Comparison of ENCODE assay signal across 17 cellular contexts in the genomic region with DNA sequence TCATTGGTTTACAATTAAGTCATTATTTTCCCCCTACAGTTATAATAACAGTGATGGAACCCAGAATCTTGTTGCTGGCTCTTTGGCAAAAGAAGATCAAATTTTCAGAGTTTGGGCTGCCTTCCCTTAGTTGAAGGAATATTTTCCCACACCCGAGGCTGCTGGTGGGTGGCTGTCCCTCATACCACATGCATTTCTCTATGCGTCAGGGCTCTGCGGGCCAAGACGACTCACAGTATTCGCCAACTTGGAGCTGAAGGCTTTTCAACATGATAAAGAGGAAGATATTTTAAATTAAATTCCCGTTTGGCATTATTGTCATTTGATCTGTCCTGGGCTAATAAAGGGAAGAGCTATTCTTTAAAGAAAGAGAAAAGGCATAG.
DNase-seq lines count a peak whose midpoint lies in the region; ATAC-seq, FAIRE-seq and TF ChIP-seq lines count a peak whose summit lies in the region.
"Had no signal": no experiment of that assay in that cellular context is flagged by ENCODE, and none has a peak within 500 bp of the region (broad histone marks: within the 10 kb centered on the region; RNA-seq: fewer than 3 reads in every experiment).

No MANE protein-coding gene starts in this region.

- CTCF ChIA-PET in A673 (lab: Charles Lee), result no interaction called here

- WGBS in esophagus squamous epithelium, 2 donors, result 59 to 74% methylated on average over 6 of the region's 6 CpGs
- 46 to 63% methylated on average over 6 of the region's 6 CpGs for WGBS in transverse colon (ENCODE audit: low coverage in 1 of 2), 2 donors

- peak overlapping the region; percentile 66 to 87 (median 76) for H3K27ac ChIP-seq in esophagus squamous epithelium
- H3K27ac ChIP-seq in transverse colon, result peak overlapping the region in 3 of 4 donors; percentile 9 to 47 (median 46)
- H3K27ac ChIP-seq in A673 (ENCODE audit: low read depth, low read length, poor library complexity, severe bottlenecking), result no peak overlapping the region
- H3K27ac ChIP-seq: body of pancreas, RWPE1 had no signal

- H3K27me3 ChIP-seq in esophagus squamous epithelium (no peaks in the 10 kb centered on the region), transverse colon (no peaks in the 10 kb centered on the region), A673 (replicated peaks; ENCODE audit: insufficient read depth, low read depth, low read length, poor library complexity) (no peaks in the 10 kb centered on the region)
- H3K27me3 ChIP-seq: body of pancreas had no signal

- H3K36me3 Mint-ChIP-seq in HFFc6 (ENCODE audit: low read depth), result no peaks in the 10 kb centered on the region
- no peaks in the 10 kb centered on the region for H3K36me3 Mint-ChIP-seq in stimulated activated naive B cell treated with anti-CD40 and anti-IgM and Interleukin-4, amounts not matched to agents 10 μg/mL and 1 μg/mL and 100 μg/mL, for 72 hours

- H3K36me3 ChIP-seq in esophagus squamous epithelium (no peaks in the 10 kb centered on the region), transverse colon (no peaks in the 10 kb centered on the region), A673 (ENCODE audit: insufficient read depth, low read length, poor library complexity, severe bottlenecking) (no peaks in the 10 kb centered on the region)

- no peaks in the 10 kb centered on the region; the same call in 1 of the 2 replicates for H3K27me3 Mint-ChIP-seq in HFFc6 (ENCODE audit: insufficient read depth)
- H3K27me3 Mint-ChIP-seq in stimulated activated naive B cell treated with anti-CD40 and anti-IgM and Interleukin-4, amounts not matched to agents 10 μg/mL and 1 μg/mL and 100 μg/mL, for 72 hours, result peaks cover 10 to 24% of the 10 kb centered on the region in 2 donors
- H3K27me3 Mint-ChIP-seq: progenitor cell of endocrine pancreas had no signal

- peaks cover 21 to 64% (median 34%) of the 10 kb centered on the region in 3 donors for H3K4me1 ChIP-seq in esophagus squamous epithelium
- H3K4me1 ChIP-seq in transverse colon, result peaks cover 0 to 25% (median 3%) of the 10 kb centered on the region in 4 donors
- no peaks in the 10 kb centered on the region for H3K4me1 ChIP-seq in A673 (ENCODE audit: insufficient read depth, low read length, poor library complexity, severe bottlenecking)
- H3K4me1 ChIP-seq: body of pancreas had no signal

- peaks cover 43% of the 10 kb centered on the region for H3K4me1 Mint-ChIP-seq in HFFc6 (ENCODE audit: low read depth)
- H3K4me1 Mint-ChIP-seq in stimulated activated naive B cell treated with anti-CD40 and anti-IgM and Interleukin-4, amounts not matched to agents 10 μg/mL and 1 μg/mL and 100 μg/mL, for 72 hours, result no peaks in the 10 kb centered on the region

- TF ChIP-seq POLR2A in esophagus squamous epithelium (IDR thresholded peaks at IDR 0.05) (no peak), transverse colon (IDR thresholded peaks at IDR 0.05) (no peak)

- in situ Hi-C loops in transverse colon (cut with MboI; ENCODE audit: low pct_ligation_motif_present in 1 of 4, low pct_unique_long_range_greater_than_20kb in 1 of 4, low sequenced_read_pairs in 3 of 4), result no loop called here

- H3K9me3 Mint-ChIP-seq in HFFc6, result no peaks in the 10 kb centered on the region
- no peaks in the 10 kb centered on the region for H3K9me3 Mint-ChIP-seq in stimulated activated naive B cell treated with anti-CD40 and anti-IgM and Interleukin-4, amounts not matched to agents 10 μg/mL and 1 μg/mL and 100 μg/mL, for 72 hours
- H3K9me3 Mint-ChIP-seq: stimulated activated naive CD8-positive, alpha-beta T cell treated with anti-CD3 and anti-CD28 coated beads, Interleukin-15, Interleukin-2, amounts not matched to agents 100 ng/mL and 50 ng/mL, for 24 hours had no signal

- DNase-seq in HFFc6 (peak; percentile 64), esophagus squamous epithelium (lab: John Stamatoyannopoulos, UW) (no peak), mucosa of gallbladder (ENCODE audit: low spot score) (peak; percentile 25), transverse colon (no peak), A673 (ENCODE audit: low spot score) (no peak), NOMO-1 treated with DMSO at 0.1 percent for 48 hours (lab: John Stamatoyannopoulos, UW; ENCODE audit: unreplicated experiment) (no peak), frontal cortex (ENCODE audit: low spot score in 2 of 2) (no peak)
- DNase-seq in stimulated activated naive B cell treated with anti-CD40 and anti-IgM and Interleukin-4, amounts not matched to agents 10 μg/mL and 1 μg/mL and 100 μg/mL, for 72 hours, result no peak
- DNase-seq: body of pancreas; NCI-H1105 treated with DMSO at 0.1 percent for 48 hours; NCI-H524; stimulated activated CD4-positive, alpha-beta T cell treated with anti-CD3 and anti-CD28 coated beads, Interleukin-4, amount 100 ng/mL, for 24 hours; T1000 had no signal

- intact Hi-C loops in esophagus squamous epithelium (cut with DNase I), result no loop called here
- intact Hi-C loops in transverse colon (cut with DNase I; ENCODE audit: low total_unique reads), result no loop called here
- intact Hi-C loops in A673 (cut with micrococcal nuclease; ENCODE audit: unreplicated experiment), result no loop called here

- no peak for FAIRE-seq in frontal cortex (lab: Jason Lieb, UNC)
- FAIRE-seq: HepG2 had no signal

- H3K4me3 ChIP-seq in esophagus squamous epithelium, result no peak overlapping the region
- H3K4me3 ChIP-seq in transverse colon, result no peak overlapping the region
- no peak overlapping the region for H3K4me3 ChIP-seq in A673 (ENCODE audit: low read depth, low read length, poor library complexity, severe bottlenecking)
- H3K4me3 ChIP-seq: body of pancreas had no signal

- TF ChIP-seq CTCF in HFFc6 (IDR thresholded peaks at IDR 0.05), result no peak
- TF ChIP-seq CTCF in esophagus squamous epithelium (IDR thresholded peaks at IDR 0.05), result no peak
- no peak for TF ChIP-seq CTCF in transverse colon (IDR thresholded peaks at IDR 0.05)
- no peak for TF ChIP-seq CTCF in A673 (conservative IDR thresholded peaks at IDR 0.05; ENCODE audit: low read depth, low read length)

- H3K27ac Mint-ChIP-seq in HFFc6, result peak overlapping the region; percentile 89
- no peak overlapping the region for H3K27ac Mint-ChIP-seq in stimulated activated naive B cell treated with anti-CD40 and anti-IgM and Interleukin-4, amounts not matched to agents 10 μg/mL and 1 μg/mL and 100 μg/mL, for 72 hours
- H3K27ac Mint-ChIP-seq: progenitor cell of endocrine pancreas; stimulated activated naive CD8-positive, alpha-beta T cell treated with anti-CD3 and anti-CD28 coated beads, Interleukin-15, Interleukin-2, amounts not matched to agents 100 ng/mL and 50 ng/mL, for 24 hours had no signal

- H3K4me3 Mint-ChIP-seq in HFFc6, result peak overlapping the region; percentile 63
- no peak overlapping the region for H3K4me3 Mint-ChIP-seq in stimulated activated naive B cell treated with anti-CD40 and anti-IgM and Interleukin-4, amounts not matched to agents 10 μg/mL and 1 μg/mL and 100 μg/mL, for 72 hours
- H3K4me3 Mint-ChIP-seq: stimulated activated naive CD8-positive, alpha-beta T cell treated with anti-CD3 and anti-CD28 coated beads, Interleukin-15, Interleukin-2, amounts not matched to agents 100 ng/mL and 50 ng/mL, for 24 hours had no signal

- no peak for ATAC-seq in stimulated activated naive B cell treated with anti-CD40 and anti-IgM and Interleukin-4, amounts not matched to agents 10 μg/mL and 1 μg/mL and 100 μg/mL, for 72 hours (replicated peaks)
- ATAC-seq: body of pancreas, HepG2 had no signal

- no TSS peak for BruUV-seq in A673 (replicated peaks; lab: Mats Ljungman, UMichigan)

- H3K9me3 ChIP-seq in esophagus squamous epithelium (no peaks in the 10 kb centered on the region), transverse colon (no peaks in the 10 kb centered on the region), A673 (ENCODE audit: low read depth, low read length, poor library complexity, severe bottlenecking) (no peaks in the 10 kb centered on the region)
- H3K9me3 ChIP-seq: body of pancreas had no signal

- TF ChIP-seq EP300 in transverse colon (IDR thresholded peaks at IDR 0.05; ENCODE audit: low read depth), result no peak

- POLR2A ChIA-PET in A673 (lab: Charles Lee; ENCODE audit: low non-redundant PET), result no interaction called here

Comparison
In these comparisons a context has a peak if more than half of its experiments do, and no peak if none do; other contexts are left out.
1. DNase-seq: peak in HFFc6 (single experiment) and mucosa of gallbladder (single experiment); none in esophagus squamous epithelium (single experiment), transverse colon (single experiment), A673 (single experiment), stimulated activated naive B cell treated with anti-CD40 and anti-IgM and Interleukin-4, amounts not matched to agents 10 μg/mL and 1 μg/mL and 100 μg/mL, for 72 hours (single experiment), NOMO-1 treated with DMSO at 0.1 percent for 48 hours (single experiment) and frontal cortex (0 of 2).